30 cellular contexts compared by ENCODE assay signal in genomic region chr6:124462746-124463145, GRCh38.
"Had no signal": no experiment of that assay in that cellular context is flagged by ENCODE, and none has a peak within 500 bp of the region (broad histone marks: within the 10 kb centered on the region; RNA-seq: fewer than 3 reads in every experiment).

No MANE protein-coding gene starts in this region.

- H3K27ac ChIP-seq: ascending aorta, cardiac muscle cell, colonic mucosa, VCaP had no signal

- H3K4me1 ChIP-seq: ascending aorta, colonic mucosa had no signal

- H3K27me3 ChIP-seq: ascending aorta, cardiac muscle cell, colonic mucosa had no signal

- H3K4me3 ChIP-seq: ascending aorta, cardiac muscle cell, colonic mucosa had no signal

- DNase-seq: activated CD4-positive, alpha-beta memory T cell treated with anti-CD3 and anti-CD28 coated beads, Interleukin-2, amount 10 ng/mL, durations not matched to agents 7 days and 5 days; activated CD4-positive, alpha-beta T cell treated with anti-CD3 and anti-CD28 coated beads for 1 hour; activated CD4-positive, alpha-beta T cell treated with anti-CD3 and anti-CD28 coated beads for 36 hours; activated CD4-positive, alpha-beta T cell treated with anti-CD3 and anti-CD28 coated beads for 48 hours; activated CD4-positive, alpha-beta T cell treated with anti-CD3 and anti-CD28 coated beads, Interleukin-2, amount 10 ng/mL, durations not matched to agents 7 days and 5 days; activated CD4-positive, alpha-beta T cell treated with anti-CD3 and anti-CD28 coated beads, Interleukin-2, amount 50 U/mL, for 48 hours; activated CD4-positive, CD25-positive, alpha-beta regulatory T cell; activated CD8-positive, alpha-beta memory T cell treated with anti-CD3 and anti-CD28 coated beads for 24 hours; activated CD8-positive, alpha-beta memory T cell treated with anti-CD3 and anti-CD28 coated beads, Interleukin-2, amount 10 ng/mL, durations not matched to agents 7 days and 5 days; activated CD8-positive, alpha-beta memory T cell treated with anti-CD3 and anti-CD28 coated beads, Interleukin-2, amount 50 U/mL, for 48 hours; activated CD8-positive, alpha-beta T cell treated with anti-CD3 and anti-CD28 coated beads, Interleukin-2, amount 10 ng/mL, durations not matched to agents 7 days and 5 days; activated effector memory CD4-positive, alpha-beta T cell treated with Interleukin-2 at 50 U/mL for 16 hours; activated gamma-delta T cell; activated naive CD4-positive, alpha-beta T cell treated with anti-CD3 and anti-CD28 coated beads, Interleukin-2, amount 10 ng/mL, durations not matched to agents 7 days and 5 days; activated naive CD4-positive, alpha-beta T cell treated with Interleukin-2 at 50 U/mL for 16 hours; activated naive CD8-positive, alpha-beta T cell treated with anti-CD3 and anti-CD28 coated beads, Interleukin-2, amount 10 ng/mL, durations not matched to agents 7 days and 5 days; activated naive CD8-positive, alpha-beta T cell treated with anti-CD3 and anti-CD28 coated beads, Interleukin-2, amount 50 U/mL, for 24 hours; activated T-cell treated with anti-CD3 and anti-CD28 coated beads, Interleukin-2, amount 50 U/mL, for 24 hours; activated T-cell treated with anti-CD3 and anti-CD28 coated beads, Interleukin-2, amount 50 U/mL, for 48 hours; amygdala; anterior cingulate cortex; cerebellar nuclear complex; colonic mucosa; T-helper 2 cell; T-helper 9 cell had no signal

- ATAC-seq: activated CD4-positive, alpha-beta T cell treated with anti-CD3 and anti-CD28 coated beads for 36 hours; activated CD4-positive, CD25-positive, alpha-beta regulatory T cell treated with anti-CD3 and anti-CD28 coated beads, Interleukin-2, amount 50 U/mL, for 24 hours; activated CD8-positive, alpha-beta memory T cell treated with anti-CD3 and anti-CD28 coated beads, Interleukin-2, amount 10 ng/mL, durations not matched to agents 7 days and 5 days; activated CD8-positive, alpha-beta T cell treated with anti-CD3 and anti-CD28 coated beads, Interleukin-2, amount 10 ng/mL, durations not matched to agents 7 days and 5 days; activated naive CD8-positive, alpha-beta T cell treated with anti-CD3 and anti-CD28 coated beads, Interleukin-2, amount 50 U/mL, for 24 hours; WTC11 had no signal

- H3K9me3 ChIP-seq: ascending aorta, colonic mucosa had no signal

- H3K36me3 ChIP-seq: ascending aorta, cardiac muscle cell, colonic mucosa had no signal
